10 cellular contexts compared by ENCODE assay signal in the genomic region with DNA sequence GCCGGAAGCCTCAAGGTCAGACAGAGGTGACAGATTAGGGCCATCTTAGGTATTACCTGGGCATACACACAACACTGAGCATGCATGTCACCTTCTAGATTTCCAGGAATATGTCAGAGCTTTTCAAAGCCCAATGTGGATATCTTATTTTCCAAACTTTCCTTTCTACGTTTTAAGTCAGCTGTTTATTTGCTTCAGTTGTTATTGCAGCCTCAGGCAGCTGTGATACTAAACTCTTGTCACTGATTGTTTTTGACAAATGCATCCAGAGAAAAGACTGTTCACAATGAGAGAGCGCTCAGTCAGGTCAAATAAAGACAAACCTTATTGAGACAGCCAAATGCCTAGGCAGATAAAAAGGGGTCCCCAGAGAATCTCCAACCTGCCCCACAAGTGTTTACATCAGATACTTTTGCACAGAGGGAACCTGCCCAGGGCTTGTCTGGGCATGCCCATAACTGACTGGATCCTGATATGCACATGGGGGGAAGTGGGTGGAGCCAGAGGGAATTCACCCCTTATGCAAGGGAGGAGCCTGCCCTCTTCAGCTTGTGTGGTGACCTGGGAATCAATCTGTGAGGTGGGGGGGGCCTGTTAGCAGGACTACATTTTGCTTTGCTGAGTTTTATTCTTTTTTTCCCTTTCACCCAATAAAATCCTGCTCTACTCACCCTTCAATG. TPM values are rescaled to one million over a fixed set of nuclear protein-coding genes. Genes with fewer than 3 reads are reported as not detected.
DNase-seq lines count a peak whose midpoint lies in the region; ATAC-seq and TF ChIP-seq lines count a peak whose summit lies in the region.
"Had no signal": no experiment of that assay in that cellular context is flagged by ENCODE, and none has a peak within 500 bp of the region (broad histone marks: within the 10 kb centered on the region; RNA-seq: fewer than 3 reads in every experiment).

No MANE protein-coding gene starts in this region.

- H3K27ac ChIP-seq in epithelial cell of prostate (peak overlapping the region; percentile 28), thyroid gland (no peak overlapping the region)
- H3K27ac ChIP-seq: SK-N-MC had no signal

- peaks cover 9% of the 10 kb centered on the region in 2 donors for H3K36me3 ChIP-seq in thyroid gland

- no peaks in the 10 kb centered on the region for H3K9me3 ChIP-seq in thyroid gland

- H3K4me3 ChIP-seq in thyroid gland (replicated peaks in 1 of 3) = no peak overlapping the region
- H3K4me3 ChIP-seq: SK-N-MC had no signal

- 98% methylated on average over 3 of the region's 3 CpGs for WGBS in thyroid gland, 2 donors

- TF ChIP-seq CTCF in thyroid gland (IDR thresholded peaks at IDR 0.05) = no peak

- H3K4me1 ChIP-seq in thyroid gland = no peaks in the 10 kb centered on the region

- ATAC-seq in GM21619 (IDR thresholded peaks at IDR 0.05; ENCODE audit: unreplicated experiment) = peak; percentile 76

- TF ChIP-seq POLR2A in thyroid gland (IDR thresholded peaks at IDR 0.05) = no peak

- intact Hi-C loops in thyroid gland (cut with DNase I) = no loop called here

- DNase-seq in GDM1 (lab: John Stamatoyannopoulos, UW) (peak; percentile 71), NCI-H82 (lab: John Stamatoyannopoulos, UW) (peak; percentile 62), epithelial cell of prostate (ENCODE audit: low read depth, low spot score) (no peak), thyroid gland (no peak), HCEC 1CT (no peak), Kasumi-1 (lab: John Stamatoyannopoulos, UW) (no peak), NCI-H510A (lab: John Stamatoyannopoulos, UW) (no peak)
- DNase-seq: effector CD4-positive, alpha-beta T cell had no signal

- H3K27me3 ChIP-seq in thyroid gland = no peaks in the 10 kb centered on the region

RNA-seq across cellular contexts. Expression of a gene that starts 28.5 kb away (rescaled TPM):
- 10 to 100 TPM; 32.8 to 36.8 (median 34.5) TPM for total RNA-seq in thyroid gland

RNA-seq across cellular contexts. Expression of a gene that starts 28.9 kb away (rescaled TPM):
- 10 to 100 TPM; 12.8 to 19.0 (median 15.9) TPM for total RNA-seq in thyroid gland

Comparison
In these comparisons a context has a peak if more than half of its experiments do, and no peak if none do; other contexts are left out.
1. DNase-seq: peak in GDM1 (single experiment) and NCI-H82 (single experiment); none in epithelial cell of prostate (single experiment), thyroid gland (0 of 2), HCEC 1CT (single experiment), Kasumi-1 (0 of 2) and NCI-H510A (single experiment).